Comparison of ENCODE assay signal across 27 cellular contexts in the genomic region with DNA sequence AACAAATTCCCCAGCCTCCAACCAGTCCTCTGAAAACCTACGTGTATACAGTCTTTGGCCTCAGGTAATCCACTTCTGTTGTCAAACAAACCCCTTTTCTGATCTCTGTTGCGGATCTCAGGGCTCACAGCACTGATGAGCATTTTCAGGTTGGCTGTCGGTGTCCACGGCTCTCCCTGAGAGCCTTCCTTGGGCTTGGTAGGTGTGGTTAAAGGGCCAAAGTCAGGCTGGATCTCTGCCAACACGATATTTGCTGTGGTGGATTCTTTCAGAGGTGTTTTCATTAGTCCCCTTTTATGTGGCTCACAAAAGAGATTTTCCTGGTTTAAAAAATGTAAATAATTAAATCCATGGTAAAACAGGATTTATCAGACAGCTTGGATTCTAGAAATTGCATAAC. TPM values are rescaled to one million over a fixed set of nuclear protein-coding genes. Genes with fewer than 3 reads are reported as not detected.
DNase-seq lines count a peak whose midpoint lies in the region; ATAC-seq, FAIRE-seq and TF ChIP-seq lines count a peak whose summit lies in the region.
"Had no signal": no experiment of that assay in that cellular context is flagged by ENCODE, and none has a peak within 500 bp of the region (broad histone marks: within the 10 kb centered on the region; RNA-seq: fewer than 3 reads in every experiment).

No MANE protein-coding gene starts in this region.

- H3K27ac Mint-ChIP-seq in nephron = peak overlapping the region in 2 of 3 experiments; percentile 48 to 57
- no peak overlapping the region for H3K27ac Mint-ChIP-seq in nephron progenitor cell
- no peak overlapping the region for H3K27ac Mint-ChIP-seq in MCF 10A (ENCODE audit: low read depth, unreplicated experiment)
- H3K27ac Mint-ChIP-seq: CD4-positive, alpha-beta T cell; neural progenitor cell; T-cell had no signal

- TF ChIP-seq POLR2A in GM12892 (IDR thresholded peaks at IDR 0.05; ENCODE audit: low read depth, low read length) = no peak

- H3K4me3 ChIP-seq in DND-41 (ENCODE audit: low read depth in 1 of 2, low read length in 2 of 2) (no peak overlapping the region), HUES6 (ENCODE audit: low read depth, low read length) (no peak overlapping the region), SJCRH30 (peak overlapping the region; percentile 3)
- H3K4me3 ChIP-seq: neural progenitor cell, suprapubic skin had no signal

- H4K20me1 ChIP-seq in DND-41 (ENCODE audit: insufficient read depth, low read length) = no peaks in the 10 kb centered on the region

- intact Hi-C loops in MCF 10A (cut with micrococcal nuclease) = no loop called here

- H3K9me3 Mint-ChIP-seq in nephron = no peaks in the 10 kb centered on the region
- H3K9me3 Mint-ChIP-seq in nephron progenitor cell = no peaks in the 10 kb centered on the region
- H3K9me3 Mint-ChIP-seq in MCF 10A (ENCODE audit: unreplicated experiment) = no peaks in the 10 kb centered on the region
- H3K9me3 Mint-ChIP-seq: activated naive CD4-positive, alpha-beta T cell treated with anti-CD3 and anti-CD28 coated beads, Interleukin-2, amount 10 ng/mL, durations not matched to agents 7 days and 5 days; CD4-positive, alpha-beta T cell; neural progenitor cell; T-cell had no signal

- H3K27me3 ChIP-seq in DND-41 (ENCODE audit: insufficient read depth, low read length, poor library complexity) = no peaks in the 10 kb centered on the region
- peaks cover 12% of the 10 kb centered on the region for H3K27me3 ChIP-seq in HUES6 (ENCODE audit: control insufficient read depth, insufficient read depth, low read length)
- H3K27me3 ChIP-seq in SJCRH30 = no peaks in the 10 kb centered on the region

- H3K36me3 Mint-ChIP-seq in nephron (ENCODE audit: low read depth) (peaks cover 27% of the 10 kb centered on the region), nephron progenitor cell (ENCODE audit: low read depth) (peaks cover 33% of the 10 kb centered on the region), MCF 10A (ENCODE audit: insufficient read depth, unreplicated experiment) (no peaks in the 10 kb centered on the region)
- H3K36me3 Mint-ChIP-seq: T-cell had no signal

- POLR2A ChIA-PET in MCF 10A (lab: Yijun Ruan, JAX) = interaction anchor here (0.6 kb wide), 2 partner anchors 31 to 121 kb away, joined by 3 to 4 read pairs; no protein-coding TSS in a partner anchor

- H3K4me1 Mint-ChIP-seq in nephron (peaks cover 60% of the 10 kb centered on the region), nephron progenitor cell (peaks cover 27% of the 10 kb centered on the region), MCF 10A (ENCODE audit: insufficient read depth, unreplicated experiment) (peaks cover 9% of the 10 kb centered on the region)

- H3K4me3 Mint-ChIP-seq in nephron = peak overlapping the region in 2 of 3 experiments; percentile 74 to 95
- no peak overlapping the region for H3K4me3 Mint-ChIP-seq in nephron progenitor cell
- no peak overlapping the region for H3K4me3 Mint-ChIP-seq in MCF 10A (ENCODE audit: unreplicated experiment)
- H3K4me3 Mint-ChIP-seq: CD4-positive, alpha-beta T cell; neural progenitor cell; T-cell had no signal

- H2AFZ ChIP-seq in DND-41 (ENCODE audit: low read depth, low read length) = no peak overlapping the region
- H2AFZ ChIP-seq: neural progenitor cell, PC-9 had no signal

- H3K9ac ChIP-seq in DND-41 (ENCODE audit: low read depth, low read length) (no peak overlapping the region), HUES6 (ENCODE audit: low read length) (peak overlapping the region; percentile 20)
- H3K9ac ChIP-seq: neural progenitor cell had no signal

- H3K4me2 ChIP-seq in DND-41 (ENCODE audit: insufficient read depth, low read length) = peak overlapping the region; percentile 93; the same call in 1 of the 2 replicates
- H3K4me2 ChIP-seq: neural progenitor cell had no signal

- H3K9me3 ChIP-seq in DND-41 (ENCODE audit: insufficient read depth, low read length, severe bottlenecking) (no peaks in the 10 kb centered on the region), HUES6 (ENCODE audit: control insufficient read depth, insufficient read depth, low read depth, low read length) (no peaks in the 10 kb centered on the region), SJCRH30 (replicated peaks) (no peaks in the 10 kb centered on the region)
- H3K9me3 ChIP-seq: suprapubic skin had no signal

- H3K4me1 ChIP-seq in DND-41 (ENCODE audit: insufficient read depth, low read length) = peaks cover 31% of the 10 kb centered on the region
- peaks cover 5% of the 10 kb centered on the region; the same call in 1 of the 2 replicates for H3K4me1 ChIP-seq in HUES6 (ENCODE audit: control insufficient read depth, insufficient read depth, low read length)
- H3K4me1 ChIP-seq in SJCRH30 = peaks cover 30% of the 10 kb centered on the region

- peaks cover 22% of the 10 kb centered on the region for H3K27me3 Mint-ChIP-seq in nephron (ENCODE audit: low read depth)
- peaks cover 23% of the 10 kb centered on the region for H3K27me3 Mint-ChIP-seq in nephron progenitor cell (ENCODE audit: low read depth, poor library complexity)
- H3K27me3 Mint-ChIP-seq in MCF 10A (ENCODE audit: insufficient read depth, unreplicated experiment) = no peaks in the 10 kb centered on the region

- FAIRE-seq in GM12892 (lab: Jason Lieb, UNC) = no peak
- FAIRE-seq: TTC549 had no signal

- no peak for TF ChIP-seq CTCF in DND-41 (IDR thresholded peaks at IDR 0.05; ENCODE audit: borderline replicate concordance, extremely low read depth, low read length, poor library complexity, severe bottlenecking)
- TF ChIP-seq CTCF in nephron (IDR thresholded peaks at IDR 0.05; ENCODE audit: unreplicated experiment in 3 of 3) = no peak
- no peak for TF ChIP-seq CTCF in nephron progenitor cell (IDR thresholded peaks at IDR 0.05)
- TF ChIP-seq CTCF in MCF 10A (IDR thresholded peaks at IDR 0.05; ENCODE audit: unreplicated experiment) = no peak

- no peak overlapping the region for H3K27ac ChIP-seq in DND-41 (ENCODE audit: low read length)
- no peak overlapping the region for H3K27ac ChIP-seq in HUES6 (ENCODE audit: low read depth, low read length)
- peak overlapping the region; percentile 53 for H3K27ac ChIP-seq in SJCRH30
- H3K27ac ChIP-seq: cardiac muscle cell, neural progenitor cell, PC-9, suprapubic skin had no signal

- no TSS peak for BruUV-seq in MCF 10A (replicated peaks; lab: Mats Ljungman, UMichigan)

- H3K79me2 ChIP-seq in DND-41 (ENCODE audit: insufficient read depth, low read length) = peaks cover 36% of the 10 kb centered on the region

- CTCF ChIA-PET in MCF 10A (lab: Yijun Ruan, JAX) = interaction anchor here (1.7 kb wide), 1 partner anchor 167 kb away, joined by 7 read pairs; no protein-coding TSS in a partner anchor

- no peak for DNase-seq in DND-41
- peak; percentile 71 to 88 for DNase-seq in SJCRH30
- DNase-seq in GM12892 (ENCODE audit: insufficient read length) = no peak
- DNase-seq in nephron progenitor cell = no peak
- no peak for DNase-seq in MCF 10A (ENCODE audit: unreplicated experiment)
- DNase-seq: activated CD4-positive, alpha-beta T cell treated with anti-CD3 and anti-CD28 coated beads for 1 hour; activated naive CD4-positive, alpha-beta T cell treated with anti-CD3 and anti-CD28 coated beads, Interleukin-2, amount 10 ng/mL, durations not matched to agents 7 days and 5 days; activated T-cell treated with anti-CD3 and anti-CD28 coated beads, Interleukin-2, amount 50 U/mL, for 48 hours; anterior cingulate cortex; CD4-positive, alpha-beta T cell; GF-D8; glutamatergic neuron; HCEC 1CT; midbrain; NCI-H2029 treated with DMSO at 0.1 percent for 48 hours; NCI-H774; PC-9; posterior cingulate gyrus; SHP77 treated with DMSO at 0.1 percent for 48 hours; T-cell had no signal

- peaks cover 67% of the 10 kb centered on the region for H3K36me3 ChIP-seq in DND-41 (ENCODE audit: insufficient read depth, low read length)
- H3K36me3 ChIP-seq in HUES6 (ENCODE audit: control insufficient read depth, insufficient read depth, low read length) = peaks cover 32% of the 10 kb centered on the region
- H3K36me3 ChIP-seq in SJCRH30 = peaks cover 23% of the 10 kb centered on the region
- H3K36me3 ChIP-seq: neural progenitor cell, suprapubic skin had no signal

- ATAC-seq in DND-41 (ENCODE audit: insufficient read depth, low read depth) = no peak
- ATAC-seq: T-cell had no signal

RNA-seq across cellular contexts. Expression of gene E2F8, which starts 2.9 kb away (rescaled TPM):
- 13.8 and 17.7 TPM in 2 replicates for total RNA-seq in SJCRH30 (2014; rRNA removed; shearing (Covaris generic))
- polyA plus RNA-seq in GM12892 (2012; ENCODE audit: missing spikeins) = 10.2 TPM
- total RNA-seq in MCF 10A (2022) = 0.88 and 1.2 TPM in 2 replicates
- total RNA-seq: CD4-positive, alpha-beta T cell had no signal

RNA-seq across cellular contexts. Expression of gene CSRP3, which starts 36.0 kb away (rescaled TPM):
- 4.5 and 4.6 TPM in 2 replicates for total RNA-seq in SJCRH30 (2014; rRNA removed; shearing (Covaris generic))
- not detected for polyA plus RNA-seq in GM12892 (2012; ENCODE audit: missing spikeins)
- total RNA-seq in MCF 10A (2022) = not detected in 2 replicates
- total RNA-seq: activated CD8-positive, alpha-beta memory T cell treated with anti-CD3 and anti-CD28 coated beads for 36 hours; CD4-positive, alpha-beta T cell; PC-9; suprapubic skin; T-cell had no signal

Comparison
In these comparisons a context has a peak if more than half of its experiments do, and no peak if none do; other contexts are left out.
1. DNase-seq: peak in SJCRH30 (2 of 2); none in DND-41 (single experiment), GM12892 (single experiment), nephron progenitor cell (single experiment) and MCF 10A (single experiment).
2. H3K27ac Mint-ChIP-seq: peak in nephron (2 of 3); none in nephron progenitor cell (single experiment) and MCF 10A (single experiment).
3. H3K4me3 Mint-ChIP-seq: peak in nephron (2 of 3); none in nephron progenitor cell (single experiment) and MCF 10A (single experiment).